In genomic region chr1:247905181-247905580, GRCh38 we compare ENCODE assay signal across 18 cellular contexts. TPM values are rescaled to one million over a fixed set of nuclear protein-coding genes. Genes with fewer than 3 reads are reported as not detected.
DNase-seq lines count a peak whose midpoint lies in the region; ATAC-seq and TF ChIP-seq lines count a peak whose summit lies in the region.
"Had no signal": no experiment of that assay in that cellular context is flagged by ENCODE, and none has a peak within 500 bp of the region (broad histone marks: within the 10 kb centered on the region; RNA-seq: fewer than 3 reads in every experiment).

No MANE protein-coding gene starts in this region.

- peak overlapping the region; percentile 27; the same call in 1 of the 2 replicates for H3K4me2 ChIP-seq in SK-N-SH
- H3K4me2 ChIP-seq: KMS-11 had no signal

- no peaks in the 10 kb centered on the region for H4K20me1 ChIP-seq in SK-N-SH (ENCODE audit: insufficient read depth)

- no peaks in the 10 kb centered on the region for H3K79me2 ChIP-seq in SK-N-SH (ENCODE audit: insufficient read depth)

- H3K27me3 Mint-ChIP-seq in naive B cell, result no peaks in the 10 kb centered on the region

- H3K9me2 ChIP-seq in SK-N-SH, result no peaks in the 10 kb centered on the region

- TF ChIP-seq EP300 in SK-N-SH (IDR thresholded peaks at IDR 0.05; ENCODE audit: borderline replicate concordance in 1 of 2, low read depth in 1 of 2, low read length in 1 of 2), result no peak

- TF ChIP-seq RAD21 in SK-N-SH (IDR thresholded peaks at IDR 0.05; ENCODE audit: low read length), result no peak

- POLR2A ChIA-PET in SK-N-SH (lab: Yijun Ruan, JAX), result no interaction called here

- ATAC-seq in SK-N-SH treated with all-trans-retinoic acid at 6 μM for 48 hours (no peak), naive B cell (ENCODE audit: low read depth in 2 of 2) (no peak)

- peaks cover 4 to 16% of the 10 kb centered on the region in 2 donors for H3K36me3 Mint-ChIP-seq in naive B cell

- H3K27me3 ChIP-seq in SK-N-SH (ENCODE audit: insufficient read depth), result no peaks in the 10 kb centered on the region

- H3K9me3 ChIP-seq in SK-N-SH, result no peaks in the 10 kb centered on the region

- H3K4me3 ChIP-seq in SK-N-SH (ENCODE audit: low read depth in 2 of 2, low read length in 1 of 2), result no peak overlapping the region

- H3F3A ChIP-seq in SK-N-SH (replicated peaks; ENCODE audit: insufficient read depth), result peaks cover 8% of the 10 kb centered on the region

- peak overlapping the region in 7 of 8 donors; percentile 82 to 94 (median 92) for H3K4me3 Mint-ChIP-seq in naive B cell

- peak overlapping the region in 2 of 6 donors; percentile 76 to 91 for H3K27ac Mint-ChIP-seq in naive B cell

- CTCF ChIA-PET in SK-N-SH (lab: Yijun Ruan, JAX), result no interaction called here

- no peak for DNase-seq in SK-N-SH
- peak; percentile 74 for DNase-seq in OCI-M1 (lab: John Stamatoyannopoulos, UW)
- DNase-seq in naive B cell, result no peak
- DNase-seq in hepatic stellate cell (ENCODE audit: low spot score), result no peak
- DNase-seq in activated effector memory CD4-positive, alpha-beta T cell treated with Interleukin-2 at 50 U/mL for 16 hours, result no peak
- DNase-seq: COR-L47; GOT3; NCI-H1436; NCI-H2029; NCI-H2171; NCI-H446; NK-92 treated with Interleukin-12 subunit alpha and Interleukin-12 subunit beta, amount 100 ng/mL, for 24 hours; SHP77 treated with DMSO at 0.1 percent for 48 hours had no signal

- no peaks in the 10 kb centered on the region for H3K36me3 ChIP-seq in SK-N-SH (replicated peaks in 1 of 2; ENCODE audit: control insufficient read depth in 1 of 2, insufficient read depth in 2 of 2, low read length in 1 of 2)

- peaks cover 6 to 21% (median 16%) of the 10 kb centered on the region in 7 donors for H3K9me3 Mint-ChIP-seq in naive B cell

- H2AFZ ChIP-seq in SK-N-SH (ENCODE audit: low read depth), result no peak overlapping the region; the same call in 1 of the 2 replicates

- peaks cover 10 to 34% (median 31%) of the 10 kb centered on the region in 3 donors for H3K4me1 Mint-ChIP-seq in naive B cell

- no peak overlapping the region for H3K27ac ChIP-seq in SK-N-SH (ENCODE audit: low read depth in 2 of 2, low read length in 1 of 2)
- H3K27ac ChIP-seq: 22Rv1, KMS-11 had no signal

- H3K9ac ChIP-seq in SK-N-SH, result no peak overlapping the region
- H3K9ac ChIP-seq: KMS-11 had no signal

- WGBS in SK-N-SH (ENCODE audit: low lambda C conversion rate), result 27% methylated on average over 13 of the region's 13 CpGs

- H3K4me1 ChIP-seq in SK-N-SH (ENCODE audit: control insufficient read depth in 1 of 2, insufficient read depth in 2 of 2, low read depth in 1 of 2, low read length in 1 of 2), result no peaks in the 10 kb centered on the region

- TF ChIP-seq CTCF in SK-N-SH (IDR thresholded peaks at IDR 0.05), result no peak

TF ChIP-seq in SK-N-SH, 30 proteins besides CTCF, POLR2A, EP300 and RAD21:
- TF ChIP-seq TCF12 (IDR thresholded peaks at IDR 0.05), result no peak
- TF ChIP-seq NFIC (IDR thresholded peaks at IDR 0.05; ENCODE audit: borderline replicate concordance), result no peak
- TF ChIP-seq SMC3 (IDR thresholded peaks at IDR 0.05; ENCODE audit: low read depth, low read length), result no peak
- no peak for TF ChIP-seq MEF2A (IDR thresholded peaks at IDR 0.05; ENCODE audit: borderline replicate concordance, low read depth)
- TF ChIP-seq MAX (IDR thresholded peaks at IDR 0.05; ENCODE audit: low read depth), result no peak
- no peak for TF ChIP-seq RCOR1 (IDR thresholded peaks at IDR 0.05; ENCODE audit: low read length)
- TF ChIP-seq EZH2phosphoT487 (IDR thresholded peaks at IDR 0.05; ENCODE audit: borderline replicate concordance, low read depth), result no peak
- TF ChIP-seq YY1 (IDR thresholded peaks at IDR 0.05; ENCODE audit: low read depth), result no peak
- TF ChIP-seq RFX5 (IDR thresholded peaks at IDR 0.05; ENCODE audit: low read length), result no peak
- no peak for TF ChIP-seq POLR2AphosphoS5 (IDR thresholded peaks at IDR 0.05; ENCODE audit: low read depth, low read length)
- TF ChIP-seq GATA2 (CRISPR knock-in tag; IDR thresholded peaks at IDR 0.05), result no peak
- TF ChIP-seq USF1 (IDR thresholded peaks at IDR 0.05; ENCODE audit: borderline replicate concordance, low read depth), result no peak

TF ChIP-seq in SK-N-SH treated with all-trans-retinoic acid at 6 μM for 48 hours, 23 proteins besides CTCF, POLR2A, EP300 and RAD21:
- TF ChIP-seq TCF4 (CRISPR knock-in tag; IDR thresholded peaks at IDR 0.05; ENCODE audit: borderline replicate concordance), result no peak
- TF ChIP-seq BACH2 (CRISPR knock-in tag; IDR thresholded peaks at IDR 0.05; ENCODE audit: borderline replicate concordance), result no peak
- TF ChIP-seq ZC3H10 (CRISPR knock-in tag; IDR thresholded peaks at IDR 0.05), result no peak
- TF ChIP-seq ZNF70 (CRISPR knock-in tag; IDR thresholded peaks at IDR 0.05), result no peak
- TF ChIP-seq ZNF565 (CRISPR knock-in tag; conservative IDR thresholded peaks at IDR 0.05; ENCODE audit: low read depth), result no peak
- no peak for TF ChIP-seq POU6F1 (CRISPR knock-in tag; IDR thresholded peaks at IDR 0.05; ENCODE audit: borderline replicate concordance, low read depth)
- no peak for TF ChIP-seq ARNTL (CRISPR knock-in tag; IDR thresholded peaks at IDR 0.05; ENCODE audit: borderline replicate concordance, low read depth)
- TF ChIP-seq ZFP30 (CRISPR knock-in tag; IDR thresholded peaks at IDR 0.05), result no peak
- no peak for TF ChIP-seq ISL1 (CRISPR knock-in tag; IDR thresholded peaks at IDR 0.05)
- TF ChIP-seq CSDC2 (CRISPR knock-in tag; IDR thresholded peaks at IDR 0.05), result no peak

RNA-seq across cellular contexts. Expression of gene OR2W3, which starts 9.8 kb away (rescaled TPM):
- polyA plus RNA-seq in SK-N-SH (2012; rRNA removed) (0.13 TPM in 1 of 2 replicates, not detected in the other), naive B cell (ENCODE audit: low read depth in 6 of 6) (10 to 100 TPM in 1 of 6 donors, 1 to 10 TPM in 3, under 1 TPM in 2; 0.67 to 10.6 (median 2.0) TPM)
- polyA plus RNA-seq in SK-N-SH (2012; cell fraction: cytosol; rRNA removed), result 0.08 TPM in 1 of 2 replicates, not detected in the other
- polyA plus RNA-seq in SK-N-SH (2012; cell fraction: nucleus; rRNA removed), result not detected in 2 replicates
- polyA plus RNA-seq: AG04450, BJ had no signal

RNA-seq across cellular contexts. Expression of gene OR2T8, which starts 14.9 kb away (rescaled TPM):
- polyA plus RNA-seq in SK-N-SH (2012; rRNA removed) (not detected in 2 replicates), naive B cell (ENCODE audit: low read depth in 6 of 6) (under 1 TPM in 1 of 6 donors, not detected in 5; 0.43 TPM)
- polyA plus RNA-seq in SK-N-SH (2012; cell fraction: cytosol; rRNA removed), result not detected in 2 replicates
- not detected in 2 replicates for polyA plus RNA-seq in SK-N-SH (2012; cell fraction: nucleus; rRNA removed)
- polyA plus RNA-seq: AG04450, BJ had no signal

RNA-seq across cellular contexts. Expression of gene OR2AJ1, which starts 19.5 kb away (rescaled TPM):
- polyA plus RNA-seq in SK-N-SH (2012; rRNA removed), result not detected in 2 replicates
- not detected in 2 replicates for polyA plus RNA-seq in SK-N-SH (2012; cell fraction: cytosol; rRNA removed)
- polyA plus RNA-seq in SK-N-SH (2012; cell fraction: nucleus; rRNA removed), result not detected in 2 replicates
- polyA plus RNA-seq in naive B cell (ENCODE audit: low read depth in 6 of 6), result not detected
- polyA plus RNA-seq: AG04450, BJ had no signal

RNA-seq across cellular contexts. Expression of gene OR2L8, which starts 43.5 kb away (rescaled TPM):
- polyA plus RNA-seq in SK-N-SH (2012; rRNA removed) (not detected in 2 replicates), naive B cell (ENCODE audit: low read depth in 6 of 6) (under 1 TPM in 2 of 6 donors, not detected in 4; 0.51 to 0.74 TPM)
- not detected in 2 replicates for polyA plus RNA-seq in SK-N-SH (2012; cell fraction: cytosol; rRNA removed)
- polyA plus RNA-seq in SK-N-SH (2012; cell fraction: nucleus; rRNA removed), result 0.13 TPM in 1 of 2 replicates, not detected in the other
- polyA plus RNA-seq: AG04450, BJ had no signal

RNA-seq across cellular contexts. Expression of gene TRIM58, which starts 48.2 kb away (rescaled TPM):
- polyA plus RNA-seq in SK-N-SH (2012; rRNA removed) (0.13 and 0.35 TPM in 2 replicates), naive B cell (ENCODE audit: low read depth in 6 of 6) (1 to 10 TPM; 2.2 to 6.2 (median 4.7) TPM)
- 0.26 and 0.34 TPM in 2 replicates for polyA plus RNA-seq in SK-N-SH (2012; cell fraction: cytosol; rRNA removed)
- 0.12 and 0.16 TPM in 2 replicates for polyA plus RNA-seq in SK-N-SH (2012; cell fraction: nucleus; rRNA removed)
- polyA plus RNA-seq: BJ had no signal
